8 cellular contexts compared by ENCODE assay signal in the genomic region with DNA sequence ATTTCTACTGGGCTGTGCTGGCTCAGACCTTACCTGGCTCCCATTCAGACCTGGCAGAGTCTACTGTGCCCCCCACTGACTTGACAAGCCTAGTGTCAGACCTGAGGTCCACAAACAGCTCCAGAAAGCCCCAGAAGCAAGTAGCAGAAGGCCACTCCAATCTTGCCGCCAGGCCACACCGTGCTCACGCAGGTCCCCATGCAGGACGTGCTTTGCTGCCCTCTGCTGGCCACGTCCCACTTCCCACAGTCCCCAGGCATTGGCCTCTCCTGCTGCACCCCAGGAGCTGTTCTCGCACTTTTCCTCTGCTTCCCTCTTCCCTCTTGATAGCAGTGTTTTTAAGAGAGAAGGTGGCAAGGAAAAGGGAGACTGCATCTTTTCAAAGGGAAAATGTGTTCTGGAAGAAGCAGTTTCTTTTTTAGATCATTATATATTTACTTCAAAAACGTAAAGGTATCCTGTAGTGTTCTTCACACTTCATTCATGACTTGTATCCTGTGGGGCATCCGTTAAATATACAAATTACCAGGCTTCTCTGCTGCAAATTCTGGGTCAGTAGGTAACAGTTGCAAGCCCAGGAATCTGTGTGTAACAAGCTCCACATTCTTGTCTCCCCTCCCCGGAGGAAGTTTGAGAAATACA.
DNase-seq lines count a peak whose midpoint lies in the region; ATAC-seq and TF ChIP-seq lines count a peak whose summit lies in the region.

No MANE protein-coding gene starts in this region.

- peaks cover 4% of the 10 kb centered on the region for H3K4me1 Mint-ChIP-seq in neural progenitor cell

- peak overlapping the region; percentile 91 for H2AFZ ChIP-seq in neural progenitor cell (replicated peaks)

- ATAC-seq in GM21825 (IDR thresholded peaks at IDR 0.05; ENCODE audit: unreplicated experiment) (peak; percentile 98), Panc1 (peak; percentile 100)

- POLR2A ChIA-PET in Panc1 (lab: Charles Lee): no interaction called here

- no peaks in the 10 kb centered on the region for H3K9me3 ChIP-seq in Panc1 (ENCODE audit: control insufficient read depth, insufficient read depth, low read depth, low read length)
- no peaks in the 10 kb centered on the region for H3K9me3 ChIP-seq in neural progenitor cell (ENCODE audit: low read depth)

- TF ChIP-seq CTCF in Panc1 (IDR thresholded peaks at IDR 0.05) (peak; percentile 98), neural progenitor cell (IDR thresholded peaks at IDR 0.05) (peak; percentile 85)

- CTCF ChIA-PET in Panc1 (lab: Charles Lee): interaction anchor here (0.6 to 1.1 kb wide), 4 partner anchors 34 to 1766 kb away, joined by 3 to 5 read pairs (median 4); no protein-coding TSS in a partner anchor

- peaks cover 3% of the 10 kb centered on the region for H3F3A ChIP-seq in neural progenitor cell (ENCODE audit: low read depth)

- no peak overlapping the region for H3K4me2 ChIP-seq in neural progenitor cell

- DNase-seq in ELF-1 (ENCODE audit: low read depth, low spot score) (peak; percentile 90), KG1 (lab: John Stamatoyannopoulos, UW) (peak; percentile 60), Panc1 (ENCODE audit: low read depth, low spot score) (peak; percentile 53), fibroblast of peridontal ligament (ENCODE audit: extremely low read depth) (peak; percentile 60), neural progenitor cell (ENCODE audit: low spot score) (peak; percentile 85), stromal cell of bone marrow (ENCODE audit: low read depth) (peak; percentile 41)
- DNase-seq in activated T-cell treated with anti-CD3 and anti-CD28 coated beads, Interleukin-2, amount 50 U/mL, for 48 hours: peak; percentile 86 to 89

- no peak overlapping the region for H3K4me3 ChIP-seq in Panc1 (ENCODE audit: low read depth in 2 of 2, low read length in 2 of 2)
- H3K4me3 ChIP-seq in neural progenitor cell: no peak overlapping the region

- H3K27ac Mint-ChIP-seq in neural progenitor cell: no peak overlapping the region

- peaks cover 3% of the 10 kb centered on the region for H3K27me3 Mint-ChIP-seq in neural progenitor cell (ENCODE audit: insufficient read depth, low read depth)

- no peaks in the 10 kb centered on the region for H3K36me3 Mint-ChIP-seq in neural progenitor cell

- no peak overlapping the region for H3K4me3 Mint-ChIP-seq in neural progenitor cell

- H4K20me1 ChIP-seq in neural progenitor cell (ENCODE audit: low read depth): no peaks in the 10 kb centered on the region

- no TSS peak for BruUV-seq in Panc1 (replicated peaks; lab: Mats Ljungman, UMichigan)

- H3K9ac ChIP-seq in neural progenitor cell: no peak overlapping the region

- H3K27me3 ChIP-seq in Panc1 (ENCODE audit: control insufficient read depth, insufficient read depth, low read length) (peaks cover 19% of the 10 kb centered on the region), neural progenitor cell (no peaks in the 10 kb centered on the region)

- H3K9me3 Mint-ChIP-seq in neural progenitor cell: no peaks in the 10 kb centered on the region

- intact Hi-C loops in Panc1 (cut with micrococcal nuclease; ENCODE audit: unreplicated experiment): loop anchor here (10.0 kb wide), 1 partner anchor 110 kb away; no protein-coding TSS in a partner anchor

- in situ Hi-C loops in Panc1 (cut with HindIII; ENCODE audit: low pct_unique_long_range_greater_than_20kb, low sequenced_read_pairs): no loop called here

- H3K27ac ChIP-seq in Panc1 (ENCODE audit: low read length): no peak overlapping the region
- H3K27ac ChIP-seq in neural progenitor cell: no peak overlapping the region

- H3K4me1 ChIP-seq in Panc1 (ENCODE audit: control insufficient read depth, insufficient read depth, low read length) (no peaks in the 10 kb centered on the region), neural progenitor cell (no peaks in the 10 kb centered on the region)

- H3K79me2 ChIP-seq in neural progenitor cell (ENCODE audit: low read depth): no peaks in the 10 kb centered on the region

- H3K36me3 ChIP-seq in Panc1 (ENCODE audit: control insufficient read depth, insufficient read depth, low read length) (no peaks in the 10 kb centered on the region), neural progenitor cell (no peaks in the 10 kb centered on the region)
